In the genomic region with DNA sequence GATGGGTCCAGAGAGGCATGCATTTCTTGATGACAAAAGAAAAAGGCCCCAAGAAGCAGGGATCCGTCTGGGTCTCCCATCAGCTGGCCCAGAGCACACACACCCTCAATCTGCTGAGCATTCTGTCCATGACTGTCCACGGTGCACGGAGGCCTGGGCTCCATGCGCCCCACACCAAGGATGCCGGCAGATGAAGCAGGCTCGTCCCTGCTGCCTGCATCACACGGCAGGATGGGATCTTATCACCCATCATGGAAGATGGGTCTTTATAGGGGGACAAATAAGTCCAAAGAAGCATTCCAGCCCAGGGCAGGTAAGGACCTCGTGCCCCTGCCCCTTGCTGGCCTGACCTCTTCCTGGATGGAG, we compare ENCODE assay signal across 37 cellular contexts. TPM values are rescaled to one million over a fixed set of nuclear protein-coding genes. Genes with fewer than 3 reads are reported as not detected.
"Had no signal": no experiment of that assay in that cellular context is flagged by ENCODE, and none has a peak within 500 bp of the region (broad histone marks: within the 10 kb centered on the region; RNA-seq: fewer than 3 reads in every experiment).

No MANE protein-coding gene starts in this region.

- H3K9ac ChIP-seq: KMS-11 had no signal

- H3K4me2 ChIP-seq: KMS-11 had no signal

- H3K9me3 ChIP-seq: MG63 had no signal

- H3K27me3 ChIP-seq: MG63 had no signal

- H3K4me3 ChIP-seq: MG63 had no signal

- H3K27ac ChIP-seq: KMS-11 had no signal

- H3K36me3 ChIP-seq: MG63 had no signal

- DNase-seq: Karpas-422, Kasumi-1, MG63, MM.1S, MV-4-11, NCI-H1048, NCI-H1092, NCI-H1092 treated with DMSO at 0.1 percent for 48 hours, NCI-H1105, NCI-H1105 treated with DMSO at 0.1 percent for 48 hours, NCI-H1417, NCI-H1417 treated with DMSO at 0.1 percent for 48 hours, NCI-H1436, NCI-H1436 treated with DMSO at 0.1 percent for 48 hours, NCI-H146, NCI-H1694, NCI-H1694 treated with DMSO at 0.1 percent for 48 hours, NCI-H187, NCI-H187 treated with DMSO at 0.1 percent for 48 hours, NCI-H1930, NCI-H2029, NCI-H2029 treated with DMSO at 0.1 percent for 48 hours, NCI-H2081, NCI-H2081 treated with DMSO at 0.1 percent for 48 hours, NCI-H2107, NCI-H2171, NCI-H2171 treated with DMSO at 0.1 percent for 48 hours, NCI-H2227 treated with DMSO at 0.1 percent for 48 hours, NCI-H226, NCI-H345, NCI-H446, NCI-H446 treated with DMSO at 0.1 percent for 48 hours, NCI-H510A had no signal

RNA-seq across cellular contexts. Expression of gene PRIMA1, which starts 59.7 kb away (rescaled TPM):
- total RNA-seq: LHCN-M2, M059J, MCF 10A had no signal
